In genomic region chr6:129860901-129861665, GRCh38 we compare ENCODE assay signal across 12 cellular contexts. TPM values are rescaled to one million over a fixed set of nuclear protein-coding genes. Genes with fewer than 3 reads are reported as not detected.
DNase-seq lines count a peak whose midpoint lies in the region; TF ChIP-seq lines count a peak whose summit lies in the region.
"Had no signal": no experiment of that assay in that cellular context is flagged by ENCODE, and none has a peak within 500 bp of the region (broad histone marks: within the 10 kb centered on the region; RNA-seq: fewer than 3 reads in every experiment).

TMEM244 (minus strand) TSS chr6:129861315; CDS start chr6:129861188, 127 bp downstream.

- no peak within 1 kb of the TSS for H3K4me3 ChIP-seq in endodermal cell (ENCODE audit: low read length)
- H3K4me3 ChIP-seq: upper lobe of right lung had no signal

- H3K9me3 Mint-ChIP-seq in endodermal cell, result peaks cover 7% of the 10 kb centered on the region
- H3K9me3 Mint-ChIP-seq in stimulated activated naive CD8-positive, alpha-beta T cell treated with anti-CD3 and anti-CD28 coated beads, Interleukin-15, Interleukin-2, amounts not matched to agents 100 ng/mL and 50 ng/mL, for 24 hours, result no peaks in the 10 kb centered on the region
- peaks cover 0 to 4% (median 2%) of the 10 kb centered on the region in 7 donors for H3K9me3 Mint-ChIP-seq in CD14-positive monocyte
- H3K9me3 Mint-ChIP-seq: dendritic cell treated with granulocyte-macrophage colony-stimulating factor and Interleukin-4, amounts not matched to agents 40 ng/mL and 50 ng/mL, for 4 days had no signal

- POLR2A ChIA-PET in GM10248 (lab: Yijun Ruan, JAX), result no interaction called here

- intact Hi-C loops in CD14-positive monocyte (cut with micrococcal nuclease), result no loop called here

- TF ChIP-seq CTCF in endodermal cell (conservative IDR thresholded peaks at IDR 0.05), result no peak
- no peak for TF ChIP-seq CTCF in CD14-positive monocyte (IDR thresholded peaks at IDR 0.05)
- no peak for TF ChIP-seq CTCF in GM10248 (IDR thresholded peaks at IDR 0.05; ENCODE audit: control extremely low read depth, extremely low read depth, low read depth, missing control alignments)

- no peak within 1 kb of the TSS for H3K27ac ChIP-seq in endodermal cell (ENCODE audit: low read depth, low read length)
- H3K27ac ChIP-seq: upper lobe of right lung had no signal

- H3K9me3 ChIP-seq in endodermal cell (ENCODE audit: control insufficient read depth, low read length), result peaks cover 10% of the 10 kb centered on the region
- H3K9me3 ChIP-seq: upper lobe of right lung had no signal

- H3K36me3 Mint-ChIP-seq in endodermal cell (ENCODE audit: low read depth), result no peaks in the 10 kb centered on the region
- H3K36me3 Mint-ChIP-seq in stimulated activated naive CD8-positive, alpha-beta T cell treated with anti-CD3 and anti-CD28 coated beads, Interleukin-15, Interleukin-2, amounts not matched to agents 100 ng/mL and 50 ng/mL, for 24 hours (ENCODE audit: low read depth), result no peaks in the 10 kb centered on the region
- no peaks in the 10 kb centered on the region for H3K36me3 Mint-ChIP-seq in CD14-positive monocyte

- peak; percentile 7 for DNase-seq in activated naive CD4-positive, alpha-beta T cell treated with Interleukin-2 at 50 U/mL for 16 hours
- DNase-seq in activated naive CD4-positive, alpha-beta T cell treated with anti-CD3 and anti-CD28 coated beads, Interleukin-2, amount 50 U/mL, for 16 hours, result no peak
- DNase-seq in endodermal cell (no peak), DMS153 treated with DMSO at 0.1 percent for 48 hours (lab: John Stamatoyannopoulos, UW; ENCODE audit: unreplicated experiment) (no peak), CD14-positive monocyte (ENCODE audit: low spot score) (no peak), GM10248 (ENCODE audit: extremely low spot score) (no peak)
- DNase-seq: DND-41, occipital lobe, upper lobe of right lung had no signal

- H3K4me1 ChIP-seq in endodermal cell (ENCODE audit: control insufficient read depth, insufficient read depth, low read length), result peaks cover 4% of the 10 kb centered on the region
- H3K4me1 ChIP-seq: upper lobe of right lung had no signal

- CTCF ChIA-PET in GM10248 (lab: Yijun Ruan, JAX), result interaction anchor here (1.0 to 2.1 kb wide), 5 partner anchors 8 to 263 kb away, joined by 3 to 12 read pairs (median 4); no protein-coding TSS in a partner anchor

- 90 to 94% methylated on average over 13 to 14 of the region's 14 CpGs for WGBS in endodermal cell (ENCODE audit: insufficient coverage in 1 of 2, insufficient read length in 1 of 2), 2 experiments

- H3K27me3 Mint-ChIP-seq in endodermal cell (ENCODE audit: insufficient read depth) (no peaks in the 10 kb centered on the region), CD14-positive monocyte (ENCODE audit: low read depth in 3 of 3) (no peaks in the 10 kb centered on the region)
- no peaks in the 10 kb centered on the region for H3K27me3 Mint-ChIP-seq in stimulated activated naive CD8-positive, alpha-beta T cell treated with anti-CD3 and anti-CD28 coated beads, Interleukin-15, Interleukin-2, amounts not matched to agents 100 ng/mL and 50 ng/mL, for 24 hours
- H3K27me3 Mint-ChIP-seq: dendritic cell treated with granulocyte-macrophage colony-stimulating factor and Interleukin-4, amounts not matched to agents 40 ng/mL and 50 ng/mL, for 4 days had no signal

- H3K9ac ChIP-seq in endodermal cell (ENCODE audit: extremely low read depth, low read length, poor library complexity, severe bottlenecking), result no peak within 1 kb of the TSS

- H3K4me3 Mint-ChIP-seq in endodermal cell, result no peak within 1 kb of the TSS
- peak within 1 kb of the TSS; percentile 71 for H3K4me3 Mint-ChIP-seq in stimulated activated naive CD8-positive, alpha-beta T cell treated with anti-CD3 and anti-CD28 coated beads, Interleukin-15, Interleukin-2, amounts not matched to agents 100 ng/mL and 50 ng/mL, for 24 hours
- no peak within 1 kb of the TSS for H3K4me3 Mint-ChIP-seq in CD14-positive monocyte
- H3K4me3 Mint-ChIP-seq: dendritic cell treated with granulocyte-macrophage colony-stimulating factor and Interleukin-4, amounts not matched to agents 40 ng/mL and 50 ng/mL, for 4 days had no signal

- H3K4me1 Mint-ChIP-seq in endodermal cell, result peaks cover 10% of the 10 kb centered on the region
- H3K4me1 Mint-ChIP-seq in stimulated activated naive CD8-positive, alpha-beta T cell treated with anti-CD3 and anti-CD28 coated beads, Interleukin-15, Interleukin-2, amounts not matched to agents 100 ng/mL and 50 ng/mL, for 24 hours (ENCODE audit: low read depth), result peaks cover 17% of the 10 kb centered on the region
- H3K4me1 Mint-ChIP-seq in CD14-positive monocyte, result peaks cover 3% of the 10 kb centered on the region

- no peaks in the 10 kb centered on the region for H3K27me3 ChIP-seq in endodermal cell (ENCODE audit: control insufficient read depth, insufficient read depth, low read length, poor library complexity, severe bottlenecking)
- H3K27me3 ChIP-seq: upper lobe of right lung had no signal

- no peaks in the 10 kb centered on the region for H3K36me3 ChIP-seq in endodermal cell (ENCODE audit: control insufficient read depth, insufficient read depth, low read length)
- H3K36me3 ChIP-seq: upper lobe of right lung had no signal

- H3K27ac Mint-ChIP-seq in endodermal cell (peak within 1 kb of the TSS; percentile 64), CD14-positive monocyte (peak within 1 kb of the TSS in 1 of 7 donors; percentile 54)
- peak within 1 kb of the TSS; percentile 29 for H3K27ac Mint-ChIP-seq in stimulated activated naive CD8-positive, alpha-beta T cell treated with anti-CD3 and anti-CD28 coated beads, Interleukin-15, Interleukin-2, amounts not matched to agents 100 ng/mL and 50 ng/mL, for 24 hours
- H3K27ac Mint-ChIP-seq: dendritic cell treated with granulocyte-macrophage colony-stimulating factor and Interleukin-4, amounts not matched to agents 40 ng/mL and 50 ng/mL, for 4 days had no signal

TF ChIP-seq in PFSK-1, 5 proteins besides CTCF, POLR2A, EP300 and RAD21:
- TF ChIP-seq SIN3A (IDR thresholded peaks at IDR 0.05; ENCODE audit: borderline replicate concordance, insufficient read depth, low read length), result 0 out of 2 replicates have a peak, but pooled peaks have one; percentile 51
- TF ChIP-seq TAF1 (IDR thresholded peaks at IDR 0.05; ENCODE audit: borderline replicate concordance, insufficient read depth, low read length), result peak; percentile 17; the same call in 1 of the 2 replicates
- no peak for TF ChIP-seq REST (IDR thresholded peaks at IDR 0.05; ENCODE audit: insufficient read depth in 1 of 2, low read depth in 2 of 2, low read length in 2 of 2)
TF ChIP-seq in PFSK-1: peak in this region for 2.

RNA-seq across cellular contexts. Expression of gene TMEM244, which starts in this region (rescaled TPM):
- polyA plus RNA-seq in PFSK-1 (2012; ENCODE audit: insufficient read length, low read depth), result not detected
- not detected for total RNA-seq in endodermal cell
- polyA plus RNA-seq in endodermal cell (2013, experiment 1 of 2), result not detected
- not detected for polyA plus RNA-seq in endodermal cell (2013, experiment 2 of 2)
- polyA plus RNA-seq in CD14-positive monocyte, result not detected
- total RNA-seq: upper lobe of right lung had no signal
